Comparison of ENCODE assay signal across 8 cellular contexts in genomic region chr4:171813195-171813955, GRCh38. TPM values are rescaled to one million over a fixed set of nuclear protein-coding genes. Genes with fewer than 3 reads are reported as not detected.
DNase-seq lines count a peak whose midpoint lies in the region; ATAC-seq and TF ChIP-seq lines count a peak whose summit lies in the region.

GALNTL6 (plus strand) TSS chr4:171813404.

- no peaks in the 10 kb centered on the region for H3K4me1 ChIP-seq in A673 (ENCODE audit: insufficient read depth, low read length, poor library complexity, severe bottlenecking)

- no peak within 1 kb of the TSS for H3K4me3 Mint-ChIP-seq in activated T-helper 2 cell treated with anti-CD3 and anti-CD28 coated beads, Interferon-gamma antibody, Interleukin-2, Interleukin-4, amounts not matched to agents 10 μg/mL and 5 μg/mL and 100 μg/mL, durations not matched to agents 14 hours and 24 hours and 36 hours (ENCODE audit: low read depth)

- H3K4me1 Mint-ChIP-seq in activated T-helper 2 cell treated with anti-CD3 and anti-CD28 coated beads, Interferon-gamma antibody, Interleukin-2, Interleukin-4, amounts not matched to agents 10 μg/mL and 5 μg/mL and 100 μg/mL, durations not matched to agents 14 hours and 24 hours and 36 hours (ENCODE audit: low read depth), result no peaks in the 10 kb centered on the region

- TF ChIP-seq CTCF in A673 (conservative IDR thresholded peaks at IDR 0.05; ENCODE audit: low read depth, low read length) (no peak), foreskin fibroblast (IDR thresholded peaks at IDR 0.05; ENCODE audit: low read depth, low read length) (no peak), retinal pigment epithelial cell (conservative IDR thresholded peaks at IDR 0.05; ENCODE audit: low read depth, low read length) (no peak)

- peak; percentile 54 for ATAC-seq in GM21367 (IDR thresholded peaks at IDR 0.05; ENCODE audit: unreplicated experiment)

- no peaks in the 10 kb centered on the region for H3K36me3 Mint-ChIP-seq in activated T-helper 2 cell treated with anti-CD3 and anti-CD28 coated beads, Interferon-gamma antibody, Interleukin-2, Interleukin-4, amounts not matched to agents 10 μg/mL and 5 μg/mL and 100 μg/mL, durations not matched to agents 14 hours and 24 hours and 36 hours (ENCODE audit: low read depth)

- DNase-seq in A673 (ENCODE audit: low spot score) (peak; percentile 22), NCI-H748 treated with DMSO at 0.1 percent for 48 hours (lab: John Stamatoyannopoulos, UW) (peak; percentile 35), foreskin fibroblast (peak in 1 of 2 donors; percentile 56), retinal pigment epithelial cell (ENCODE audit: low read depth) (no peak), HuH-7.5 (ENCODE audit: low spot score) (no peak)
- DNase-seq in activated T-helper 2 cell treated with anti-CD3 and anti-CD28 coated beads, Interferon-gamma antibody, Interleukin-2, Interleukin-4, amounts not matched to agents 10 μg/mL and 5 μg/mL and 100 μg/mL, durations not matched to agents 14 hours and 24 hours and 36 hours (ENCODE audit: low spot score), result no peak
- no peak for DNase-seq in stimulated activated CD8-positive, alpha-beta memory T cell treated with anti-CD3 and anti-CD28 coated beads, Interleukin-4, amount 100 ng/mL, for 48 hours

- peaks cover 20% of the 10 kb centered on the region for H3K27me3 Mint-ChIP-seq in activated T-helper 2 cell treated with anti-CD3 and anti-CD28 coated beads, Interferon-gamma antibody, Interleukin-2, Interleukin-4, amounts not matched to agents 10 μg/mL and 5 μg/mL and 100 μg/mL, durations not matched to agents 14 hours and 24 hours and 36 hours (ENCODE audit: low read depth)

- POLR2A ChIA-PET in A673 (lab: Charles Lee; ENCODE audit: low non-redundant PET), result no interaction called here

- intact Hi-C loops in A673 (cut with micrococcal nuclease; ENCODE audit: unreplicated experiment), result no loop called here
- intact Hi-C loops in activated T-helper 2 cell treated with anti-CD3 and anti-CD28 coated beads, Interferon-gamma antibody, Interleukin-2, Interleukin-4, amounts not matched to agents 10 μg/mL and 5 μg/mL and 100 μg/mL, durations not matched to agents 14 hours and 24 hours and 36 hours (cut with micrococcal nuclease), result no loop called here

- H3K9me3 Mint-ChIP-seq in activated T-helper 2 cell treated with anti-CD3 and anti-CD28 coated beads, Interferon-gamma antibody, Interleukin-2, Interleukin-4, amounts not matched to agents 10 μg/mL and 5 μg/mL and 100 μg/mL, durations not matched to agents 14 hours and 24 hours and 36 hours, result no peaks in the 10 kb centered on the region

- H3K27ac Mint-ChIP-seq in activated T-helper 2 cell treated with anti-CD3 and anti-CD28 coated beads, Interferon-gamma antibody, Interleukin-2, Interleukin-4, amounts not matched to agents 10 μg/mL and 5 μg/mL and 100 μg/mL, durations not matched to agents 14 hours and 24 hours and 36 hours, result no peak within 1 kb of the TSS

- BruUV-seq in A673 (replicated peaks; lab: Mats Ljungman, UMichigan), result no TSS peak

- CTCF ChIA-PET in A673 (lab: Charles Lee), result no interaction called here

- H3K4me3 ChIP-seq in A673 (ENCODE audit: low read depth, low read length, poor library complexity, severe bottlenecking) (peak within 1 kb of the TSS; percentile 42), foreskin fibroblast (ENCODE audit: low read depth in 1 of 2, low read length in 2 of 2) (peak within 1 kb of the TSS; percentile 45 to 52), retinal pigment epithelial cell (ENCODE audit: low read length) (peak within 1 kb of the TSS; percentile 70)

- no peaks in the 10 kb centered on the region for H3K36me3 ChIP-seq in A673 (ENCODE audit: insufficient read depth, low read length, poor library complexity, severe bottlenecking)

- no peak within 1 kb of the TSS for H3K27ac ChIP-seq in A673 (ENCODE audit: low read depth, low read length, poor library complexity, severe bottlenecking)

- no peaks in the 10 kb centered on the region for H3K9me3 ChIP-seq in A673 (ENCODE audit: low read depth, low read length, poor library complexity, severe bottlenecking)

- peaks cover 78% of the 10 kb centered on the region for H3K27me3 ChIP-seq in A673 (replicated peaks; ENCODE audit: insufficient read depth, low read depth, low read length, poor library complexity)

RNA-seq across cellular contexts. Expression of gene GALNTL6, which starts in this region (rescaled TPM):
- 0.30 and 0.35 TPM in 2 replicates for total RNA-seq in A673 (2021)
- not detected in 2 replicates for total RNA-seq in activated T-helper 2 cell treated with anti-CD3 and anti-CD28 coated beads, Interferon-gamma antibody, Interleukin-2, Interleukin-4, amounts not matched to agents 10 μg/mL and 5 μg/mL and 100 μg/mL, durations not matched to agents 14 hours and 24 hours and 36 hours

Comparison
In these comparisons a context has a peak if more than half of its experiments do, and no peak if none do; other contexts are left out.
1. Peak in DNase-seq and H3K4me3 ChIP-seq in A673; RNA of the gene not detected or under 1 TPM.